Comparison of ENCODE assay signal across 38 cellular contexts in the genomic region with DNA sequence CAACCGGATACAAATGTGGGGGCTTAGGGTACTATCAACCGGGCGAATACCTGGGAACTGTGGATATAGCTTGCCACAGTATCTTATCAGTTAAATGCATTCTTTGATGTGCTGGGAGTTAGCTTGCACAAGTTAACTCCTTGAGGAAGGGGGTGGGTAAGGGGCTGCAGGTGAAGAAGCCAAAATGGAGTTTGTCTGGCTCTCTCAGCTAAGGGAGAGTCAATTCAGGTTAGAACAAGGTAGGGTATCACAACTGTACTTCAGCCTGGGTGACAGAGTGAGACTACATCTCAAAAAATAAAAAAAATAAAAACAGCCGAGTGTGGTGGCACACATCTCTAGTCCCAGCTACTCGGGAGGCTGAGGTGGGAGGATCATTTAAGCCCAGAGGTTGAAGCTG. TPM values are rescaled to one million over a fixed set of nuclear protein-coding genes. Genes with fewer than 3 reads are reported as not detected.
"Had no signal": no experiment of that assay in that cellular context is flagged by ENCODE, and none has a peak within 500 bp of the region (broad histone marks: within the 10 kb centered on the region; RNA-seq: fewer than 3 reads in every experiment).

No MANE protein-coding gene starts in this region.

- H3K36me3 ChIP-seq: MG63 had no signal

- H3K4me3 ChIP-seq: MG63 had no signal

- H3K9me3 ChIP-seq: MG63 had no signal

- H3K27me3 ChIP-seq: MG63 had no signal

- DNase-seq: Karpas-422, Kasumi-1, MG63, MM.1S, MV-4-11, NCI-H1048, NCI-H1092, NCI-H1092 treated with DMSO at 0.1 percent for 48 hours, NCI-H1105, NCI-H1105 treated with DMSO at 0.1 percent for 48 hours, NCI-H1417, NCI-H1417 treated with DMSO at 0.1 percent for 48 hours, NCI-H1436, NCI-H1436 treated with DMSO at 0.1 percent for 48 hours, NCI-H146, NCI-H1694, NCI-H1694 treated with DMSO at 0.1 percent for 48 hours, NCI-H187, NCI-H187 treated with DMSO at 0.1 percent for 48 hours, NCI-H1930, NCI-H2029, NCI-H2029 treated with DMSO at 0.1 percent for 48 hours, NCI-H2081, NCI-H2081 treated with DMSO at 0.1 percent for 48 hours, NCI-H2107, NCI-H2171, NCI-H2171 treated with DMSO at 0.1 percent for 48 hours, NCI-H2227 treated with DMSO at 0.1 percent for 48 hours, NCI-H226, NCI-H345, NCI-H446, NCI-H446 treated with DMSO at 0.1 percent for 48 hours, NCI-H510A, NCI-H510A treated with DMSO at 0.1 percent for 48 hours, NCI-H524 had no signal

RNA-seq across cellular contexts. Expression of a gene that starts 8.5 kb away (rescaled TPM):
- total RNA-seq: LHCN-M2, MCF 10A, NCI-H460 had no signal
